In the genomic region with DNA sequence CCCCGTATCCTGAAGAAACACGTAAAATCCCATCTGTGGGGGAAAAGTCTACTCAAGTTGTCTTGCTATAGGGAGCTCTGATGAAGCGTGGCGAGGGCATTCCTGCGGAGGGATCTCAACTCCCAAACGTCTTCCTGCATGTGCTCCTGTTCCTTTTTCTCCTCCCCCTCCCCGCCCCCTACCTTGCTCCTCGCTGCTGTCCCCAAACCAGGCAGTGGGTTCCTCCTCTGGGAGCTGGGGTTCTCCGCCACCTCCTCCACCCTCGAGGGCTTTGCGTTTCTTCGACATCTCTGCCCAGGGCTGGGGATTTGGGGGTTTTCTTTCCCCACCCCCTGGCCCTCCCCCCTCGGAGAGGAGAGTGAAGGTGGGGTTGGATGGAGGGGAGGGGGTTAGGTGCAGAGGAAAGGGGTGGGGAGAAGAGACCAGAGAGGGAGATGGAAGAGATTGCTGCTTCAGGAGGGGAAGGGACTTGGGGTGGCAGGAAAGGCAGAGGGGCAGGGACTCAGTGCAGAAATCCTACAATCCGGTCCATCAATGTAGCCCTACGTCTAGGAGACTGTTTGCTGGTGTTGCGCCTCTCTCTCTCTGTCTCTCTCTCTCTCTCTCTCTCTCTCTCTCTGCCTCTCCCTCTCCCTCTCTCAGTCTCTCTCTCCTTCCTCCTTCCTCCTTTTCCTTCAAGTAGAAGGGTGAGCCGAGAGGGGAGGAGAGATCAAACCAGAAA, we compare ENCODE assay signal across 1 cellular context.
TF ChIP-seq lines count a peak whose summit lies in the region.

No MANE protein-coding gene starts in this region.

TF ChIP-seq in HEK293, 187 proteins besides CTCF, POLR2A, EP300 and RAD21 (continued from another document):
- TF ChIP-seq, protein P1, sequence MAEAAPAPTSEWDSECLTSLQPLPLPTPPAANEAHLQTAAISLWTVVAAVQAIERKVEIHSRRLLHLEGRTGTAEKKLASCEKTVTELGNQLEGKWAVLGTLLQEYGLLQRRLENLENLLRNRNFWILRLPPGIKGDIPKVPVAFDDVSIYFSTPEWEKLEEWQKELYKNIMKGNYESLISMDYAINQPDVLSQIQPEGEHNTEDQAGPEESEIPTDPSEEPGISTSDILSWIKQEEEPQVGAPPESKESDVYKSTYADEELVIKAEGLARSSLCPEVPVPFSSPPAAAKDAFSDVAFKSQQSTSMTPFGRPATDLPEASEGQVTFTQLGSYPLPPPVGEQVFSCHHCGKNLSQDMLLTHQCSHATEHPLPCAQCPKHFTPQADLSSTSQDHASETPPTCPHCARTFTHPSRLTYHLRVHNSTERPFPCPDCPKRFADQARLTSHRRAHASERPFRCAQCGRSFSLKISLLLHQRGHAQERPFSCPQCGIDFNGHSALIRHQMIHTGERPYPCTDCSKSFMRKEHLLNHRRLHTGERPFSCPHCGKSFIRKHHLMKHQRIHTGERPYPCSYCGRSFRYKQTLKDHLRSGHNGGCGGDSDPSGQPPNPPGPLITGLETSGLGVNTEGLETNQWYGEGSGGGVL (tag by site-specific recombination; IDR thresholded peaks at IDR 0.05), result no peak
- 0 out of 2 replicates have a peak, but pooled peaks have one; percentile 9 for TF ChIP-seq SP2 (tag by site-specific recombination; IDR thresholded peaks at IDR 0.05)
